Comparison of ENCODE assay signal across 8 cellular contexts in the genomic region with DNA sequence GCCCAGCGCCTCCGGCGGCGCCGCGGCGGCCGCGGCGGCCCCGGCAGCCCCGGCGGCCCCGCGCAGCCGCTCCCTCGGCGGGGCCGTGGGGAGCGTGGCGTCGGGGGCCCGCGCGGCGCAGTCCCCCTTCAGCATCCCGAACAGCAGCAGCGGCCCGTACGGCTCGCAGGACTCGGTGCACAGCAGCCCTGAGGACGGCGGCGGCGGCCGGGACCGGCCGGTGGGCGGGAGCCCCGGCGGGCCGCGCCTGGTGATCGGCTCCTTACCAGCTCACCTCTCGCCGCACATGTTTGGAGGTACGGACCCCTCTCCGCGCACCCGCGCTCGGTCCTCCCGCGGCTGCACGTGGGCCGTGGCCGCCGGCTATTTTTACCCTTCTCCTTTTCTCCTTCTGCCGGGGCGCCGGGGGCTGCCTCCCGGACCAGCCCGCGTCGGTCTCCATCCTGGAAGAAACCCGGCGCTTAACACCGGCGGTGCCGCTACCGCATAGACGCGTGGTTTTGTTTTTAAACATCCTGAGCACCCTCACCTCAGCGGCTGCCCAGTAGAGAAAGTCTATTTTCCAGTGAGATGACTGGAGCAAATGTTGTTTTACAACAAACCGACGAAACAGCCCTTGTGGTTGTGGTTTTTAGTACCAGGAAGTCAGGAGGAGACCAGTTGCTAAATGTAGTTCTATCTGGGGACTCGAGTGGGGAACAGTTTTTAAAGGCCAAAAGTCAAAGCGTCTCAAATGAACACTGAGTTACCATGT. TPM values are rescaled to one million over a fixed set of nuclear protein-coding genes. Genes with fewer than 3 reads are reported as not detected.
DNase-seq lines count a peak whose midpoint lies in the region; ATAC-seq and TF ChIP-seq lines count a peak whose summit lies in the region.

No MANE protein-coding gene starts in this region.

- TF ChIP-seq POLR2A in heart left ventricle (IDR thresholded peaks at IDR 0.05) = no peak

- H3K4me3 ChIP-seq in AG10803 (ENCODE audit: low read length) (peak overlapping the region; percentile 76), RWPE2 (ENCODE audit: severe bottlenecking) (peak overlapping the region; percentile 93), heart left ventricle (peak overlapping the region; percentile 54 to 98 (median 85))

- peak; percentile 3 for ATAC-seq in GM18868 (IDR thresholded peaks at IDR 0.05; ENCODE audit: unreplicated experiment)
- ATAC-seq in HG03196 (IDR thresholded peaks at IDR 0.05; ENCODE audit: unreplicated experiment) = peak; percentile 6
- ATAC-seq in RWPE2 (ENCODE audit: low read depth) = no peak
- no peak for ATAC-seq in heart left ventricle

- no peaks in the 10 kb centered on the region for H3K9me3 Mint-ChIP-seq in activated naive CD4-positive, alpha-beta T cell treated with anti-CD3 and anti-CD28 coated beads for 36 hours

- peaks cover 2% of the 10 kb centered on the region for H3K36me3 Mint-ChIP-seq in activated naive CD4-positive, alpha-beta T cell treated with anti-CD3 and anti-CD28 coated beads for 36 hours (ENCODE audit: low read depth)

- 0 to 1% (median 1%) methylated on average over 38 to 79 of the region's 79 CpGs for WGBS in heart left ventricle, 4 donors

- peak; percentile 57 for DNase-seq in AG10803 (ENCODE audit: low read depth)
- no peak for DNase-seq in RWPE2 (ENCODE audit: low spot score)
- peak; percentile 80 for DNase-seq in activated naive CD4-positive, alpha-beta T cell treated with anti-CD3 and anti-CD28 coated beads for 36 hours
- peak; percentile 12 to 75 (median 35) for DNase-seq in heart left ventricle
- DNase-seq in putamen (ENCODE audit: low spot score) = peak; percentile 34
- no peak for DNase-seq in COLO829 (ENCODE audit: low spot score)

- H3K9me3 ChIP-seq in RWPE2 (ENCODE audit: severe bottlenecking) (no peaks in the 10 kb centered on the region), heart left ventricle (peaks cover 0 to 8% (median 0%) of the 10 kb centered on the region in 12 donors)

- H3K27me3 Mint-ChIP-seq in activated naive CD4-positive, alpha-beta T cell treated with anti-CD3 and anti-CD28 coated beads for 36 hours (ENCODE audit: low read depth) = no peaks in the 10 kb centered on the region

- peak overlapping the region; percentile 97 for H3K27ac Mint-ChIP-seq in activated naive CD4-positive, alpha-beta T cell treated with anti-CD3 and anti-CD28 coated beads for 36 hours

- H3K27me3 ChIP-seq in RWPE2 (ENCODE audit: insufficient read depth, poor library complexity, severe bottlenecking) = no peaks in the 10 kb centered on the region
- H3K27me3 ChIP-seq in heart left ventricle = no peaks in the 10 kb centered on the region

- CTCF ChIA-PET in activated naive CD4-positive, alpha-beta T cell treated with anti-CD3 and anti-CD28 coated beads for 36 hours (lab: Charles Lee) = interaction anchor here (1.6 kb wide), 1 partner anchor 37 kb away, joined by 3 read pairs; no protein-coding TSS in a partner anchor

- H3K36me3 ChIP-seq in RWPE2 (ENCODE audit: low read depth) (no peaks in the 10 kb centered on the region), heart left ventricle (no peaks in the 10 kb centered on the region)

- intact Hi-C loops in activated naive CD4-positive, alpha-beta T cell treated with anti-CD3 and anti-CD28 coated beads for 36 hours (cut with micrococcal nuclease) = loop anchor here (1.0 kb wide), 1 partner anchor 23 kb away; no protein-coding TSS in a partner anchor
- intact Hi-C loops in heart left ventricle (cut with DNase I) = loop anchor here in 2 of 10 donors (2.0 to 10.0 kb wide), 3 partner anchors 125 to 261 kb away; partner anchors contain the start of genes FKBP14 (in 1 of the 2), NOD1 (in 1 of the 2) and PLEKHA8 (in 1 of the 2)

- H3K4me1 Mint-ChIP-seq in activated naive CD4-positive, alpha-beta T cell treated with anti-CD3 and anti-CD28 coated beads for 36 hours (ENCODE audit: low read depth) = peaks cover 43% of the 10 kb centered on the region

- peak overlapping the region; percentile 96 for H3K4me3 Mint-ChIP-seq in activated naive CD4-positive, alpha-beta T cell treated with anti-CD3 and anti-CD28 coated beads for 36 hours

- no peak for TF ChIP-seq CTCF in AG10803 (conservative IDR thresholded peaks at IDR 0.05; ENCODE audit: low read length)
- no peak for TF ChIP-seq CTCF in RWPE2 (IDR thresholded peaks at IDR 0.05; ENCODE audit: poor library complexity, severe bottlenecking)
- no peak for TF ChIP-seq CTCF in heart left ventricle (IDR thresholded peaks at IDR 0.05)

- H3K4me1 ChIP-seq in RWPE2 (ENCODE audit: insufficient read depth, poor library complexity, severe bottlenecking) (peaks cover 37% of the 10 kb centered on the region), heart left ventricle (peaks cover 0 to 50% (median 32%) of the 10 kb centered on the region in 12 donors)

- H3K27ac ChIP-seq in RWPE2 (ENCODE audit: poor library complexity, severe bottlenecking) (peak overlapping the region; percentile 94), heart left ventricle (peak overlapping the region; percentile 29 to 99 (median 98))

RNA-seq across cellular contexts. Expression of gene ZNRF2, which starts 1.3 kb away (rescaled TPM):
- 10 to 100 TPM; 10.4 to 10.5 TPM for total RNA-seq in activated naive CD4-positive, alpha-beta T cell treated with anti-CD3 and anti-CD28 coated beads for 36 hours
- total RNA-seq in heart left ventricle = 10 to 100 TPM in 6 of 9 donors, 1 to 10 TPM in 3; 7.3 to 15.2 (median 10.9) TPM
- polyA plus RNA-seq in heart left ventricle = 1 to 10 TPM; 2.7 to 6.1 TPM

Comparison
In these comparisons a context has a peak if more than half of its experiments do, and no peak if none do; other contexts are left out.
1. DNase-seq: peak in AG10803 (single experiment), activated naive CD4-positive, alpha-beta T cell treated with anti-CD3 and anti-CD28 coated beads for 36 hours (single experiment), heart left ventricle (5 of 5) and putamen (single experiment); none in RWPE2 (single experiment) and COLO829 (single experiment).
2. ATAC-seq: peak in GM18868 (single experiment) and HG03196 (single experiment); none in RWPE2 (single experiment) and heart left ventricle (0 of 4).
3. Peak in every context shown above with its lines, with median percentiles within 50 percentile points of each other: H3K4me3 ChIP-seq.